38 cellular contexts compared by ENCODE assay signal in the genomic region with DNA sequence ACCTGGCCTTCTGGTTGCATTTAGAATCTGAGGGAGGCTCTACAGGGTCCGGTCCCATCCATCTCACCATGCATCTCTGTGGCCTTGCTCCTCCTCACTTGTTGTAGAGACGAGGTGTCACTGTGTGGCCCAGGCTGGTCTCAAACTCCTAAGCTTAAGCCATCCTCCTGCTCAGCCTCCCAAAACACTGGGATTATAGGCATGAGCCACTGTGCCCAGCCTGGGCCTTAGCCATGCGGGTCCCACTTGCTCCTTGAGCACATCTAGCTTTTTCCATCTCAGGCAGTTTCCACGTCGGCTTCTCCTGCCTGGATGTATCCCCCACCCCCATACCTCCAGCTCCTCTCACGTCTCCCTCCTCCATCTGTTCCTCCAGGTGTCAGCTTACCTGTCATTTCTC. TPM values are rescaled to one million over a fixed set of nuclear protein-coding genes. Genes with fewer than 3 reads are reported as not detected.
"Had no signal": no experiment of that assay in that cellular context is flagged by ENCODE, and none has a peak within 500 bp of the region (broad histone marks: within the 10 kb centered on the region; RNA-seq: fewer than 3 reads in every experiment).

No MANE protein-coding gene starts in this region.

- H3K4me1 ChIP-seq: neural progenitor cell, parathyroid adenoma, psoas muscle, right lobe of liver, spleen, suprapubic skin, testis, tibial artery, transverse colon, upper lobe of right lung, uterus had no signal

- H3K36me3 Mint-ChIP-seq: naive thymus-derived CD8-positive, alpha-beta T cell; natural killer cell treated with Interleukin-12 subunit alpha and Interleukin-12 subunit beta and Interleukin-15 and Interleukin-18, amount 100 ng/mL, for 72 hours; neural progenitor cell; stimulated activated memory B cell treated with anti-CD40 and anti-IgM and Interleukin-4, amounts not matched to agents 10 μg/mL and 1 μg/mL and 100 μg/mL, for 72 hours; type B pancreatic cell had no signal

- DNase-seq: naive B cell; naive thymus-derived CD8-positive, alpha-beta T cell; nephron progenitor cell; nucleus accumbens; ovary; posterior cingulate gyrus; psoas muscle; right cardiac atrium; right lobe of liver; spleen; stimulated activated CD4-positive, alpha-beta T cell treated with anti-CD3 and anti-CD28 coated beads, Interleukin-12 subunit alpha, Interleukin-12 subunit beta, amount 100 ng/mL, for 4 hours; stimulated activated CD4-positive, alpha-beta T cell treated with anti-CD3 and anti-CD28 coated beads, Interleukin-1b, Interleukin-23, amount 100 ng/mL, for 48 hours; stimulated activated CD4-positive, alpha-beta T cell treated with anti-CD3 and anti-CD28 coated beads, Interleukin-4, amount 100 ng/mL, for 1 hour; stimulated activated CD4-positive, alpha-beta T cell treated with anti-CD3 and anti-CD28 coated beads, Interleukin-4, amount 100 ng/mL, for 4 hours; stimulated activated CD8-positive, alpha-beta memory T cell treated with anti-CD3 and anti-CD28 coated beads, Interleukin-4, amount 100 ng/mL, for 48 hours; stimulated activated naive CD4-positive, alpha-beta T cell; stimulated activated naive CD8-positive, alpha-beta T cell treated with anti-CD3 and anti-CD28 coated beads, Interleukin-15, amount 100 ng/mL, for 72 hours; stimulated activated naive CD8-positive, alpha-beta T cell treated with anti-CD3 and anti-CD28 coated beads, Interleukin-15, Interleukin-2, amounts not matched to agents 100 U/mL and 50 U/mL, for 24 hours; substantia nigra; testis; tibial artery; transverse colon; upper lobe of right lung; uterus had no signal

- H3K9me3 Mint-ChIP-seq: natural killer cell treated with Interleukin-12 subunit alpha and Interleukin-12 subunit beta and Interleukin-15 and Interleukin-18, amount 100 ng/mL, for 72 hours had no signal

- H3K36me3 ChIP-seq: neural progenitor cell, neutrophil, ovary, right lobe of liver, spleen, suprapubic skin, tibial artery, transverse colon, upper lobe of right lung, uterus had no signal

- H3K4me1 Mint-ChIP-seq: naive B cell; naive thymus-derived CD8-positive, alpha-beta T cell; nephron progenitor cell; neural progenitor cell; stimulated activated memory B cell treated with anti-CD40 and anti-IgM and Interleukin-4, amounts not matched to agents 10 μg/mL and 1 μg/mL and 100 μg/mL, for 72 hours; stimulated activated naive CD8-positive, alpha-beta T cell treated with anti-CD3 and anti-CD28 coated beads, Interleukin-15, amount 100 ng/mL, for 72 hours had no signal

- H3K27me3 ChIP-seq: neural progenitor cell, neutrophil, ovary, right lobe of liver, testis, transverse colon, uterus had no signal

- H3K4me3 ChIP-seq: neural progenitor cell, ovary, psoas muscle, right lobe of liver, skin epidermis, smooth muscle cell, spleen, suprapubic skin, testis, tibial artery, transverse colon, upper lobe of right lung, uterus had no signal

- H3K27ac ChIP-seq: neural progenitor cell, neutrophil, ovary, parathyroid adenoma, psoas muscle, right lobe of liver, skin epidermis, spleen, suprapubic skin, testis, tibial artery, transverse colon, upper lobe of right lung, uterus had no signal

- H2AFZ ChIP-seq: neural progenitor cell, parathyroid adenoma had no signal

- H3K27ac Mint-ChIP-seq: naive B cell; naive thymus-derived CD8-positive, alpha-beta T cell; natural killer cell treated with Interleukin-12 subunit alpha and Interleukin-12 subunit beta and Interleukin-15 and Interleukin-18, amount 100 ng/mL, for 72 hours; nephron progenitor cell; neural progenitor cell; progenitor cell of endocrine pancreas; stimulated activated memory B cell treated with anti-CD40 and anti-IgM and Interleukin-4, amounts not matched to agents 10 μg/mL and 1 μg/mL and 100 μg/mL, for 72 hours; type B pancreatic cell had no signal

- H3K9ac ChIP-seq: neural progenitor cell, parathyroid adenoma had no signal

- H3K79me2 ChIP-seq: parathyroid adenoma had no signal

- H3K9me3 ChIP-seq: neutrophil, ovary, psoas muscle, right lobe of liver, suprapubic skin, testis, tibial artery, transverse colon, upper lobe of right lung, uterus had no signal

- H3K4me2 ChIP-seq: neural progenitor cell, smooth muscle cell had no signal

- ATAC-seq: naive thymus-derived CD8-positive, alpha-beta T cell; natural killer cell treated with Interleukin-12 subunit alpha and Interleukin-12 subunit beta and Interleukin-15 and Interleukin-18, amount 100 ng/mL, for 72 hours; psoas muscle; right cardiac atrium; right lobe of liver; stimulated activated memory B cell treated with anti-CD40 and anti-IgM and Interleukin-4, amounts not matched to agents 10 μg/mL and 1 μg/mL and 100 μg/mL, for 72 hours; stimulated activated naive CD8-positive, alpha-beta T cell treated with anti-CD3 and anti-CD28 coated beads, Interleukin-15, amount 100 ng/mL, for 72 hours; stimulated activated naive CD8-positive, alpha-beta T cell treated with anti-CD3 and anti-CD28 coated beads, Interleukin-15, Interleukin-2, amounts not matched to agents 100 U/mL and 50 U/mL, for 24 hours; upper lobe of right lung had no signal

- H3K4me3 Mint-ChIP-seq: naive B cell; naive thymus-derived CD8-positive, alpha-beta T cell; natural killer cell treated with Interleukin-12 subunit alpha and Interleukin-12 subunit beta and Interleukin-15 and Interleukin-18, amount 100 ng/mL, for 72 hours; nephron progenitor cell; neural progenitor cell; stimulated activated memory B cell treated with anti-CD40 and anti-IgM and Interleukin-4, amounts not matched to agents 10 μg/mL and 1 μg/mL and 100 μg/mL, for 72 hours; stimulated activated naive CD8-positive, alpha-beta T cell treated with anti-CD3 and anti-CD28 coated beads, Interleukin-15, amount 100 ng/mL, for 72 hours; type B pancreatic cell had no signal

RNA-seq across cellular contexts. Expression of gene ELSPBP1, which starts 9.8 kb away (rescaled TPM):
- total RNA-seq: naive thymus-derived CD8-positive, alpha-beta T cell; natural killer cell treated with Interleukin-12 subunit alpha and Interleukin-12 subunit beta and Interleukin-15 and Interleukin-18, amount 100 ng/mL, for 72 hours; omental fat pad; ovary; progenitor cell of endocrine pancreas; psoas muscle; renal cortical epithelial cell; right cardiac atrium; right lobe of liver; spleen; suprapubic skin; transverse colon; upper lobe of right lung; urinary bladder; uterus had no signal
- polyA plus RNA-seq: naive thymus-derived CD8-positive, alpha-beta T cell; psoas muscle; right cardiac atrium; spleen; urinary bladder had no signal

RNA-seq across cellular contexts. Expression of gene BSPH1, which starts 12.3 kb away (rescaled TPM):
- total RNA-seq: naive thymus-derived CD8-positive, alpha-beta T cell; natural killer cell treated with Interleukin-12 subunit alpha and Interleukin-12 subunit beta and Interleukin-15 and Interleukin-18, amount 100 ng/mL, for 72 hours; omental fat pad; ovary; progenitor cell of endocrine pancreas; psoas muscle; renal cortical epithelial cell; right cardiac atrium; right lobe of liver; smooth muscle cell; spleen; suprapubic skin; transverse colon; upper lobe of right lung; urinary bladder; uterus had no signal
- polyA plus RNA-seq: naive thymus-derived CD8-positive, alpha-beta T cell; ovary; psoas muscle; right cardiac atrium; smooth muscle cell; spleen; thymus; urinary bladder had no signal

RNA-seq across cellular contexts. Expression of gene CABP5, which starts 39.6 kb away (rescaled TPM):
- total RNA-seq: naive thymus-derived CD8-positive, alpha-beta T cell; natural killer cell treated with Interleukin-12 subunit alpha and Interleukin-12 subunit beta and Interleukin-15 and Interleukin-18, amount 100 ng/mL, for 72 hours; omental fat pad; ovary; progenitor cell of endocrine pancreas; renal cortical epithelial cell; right cardiac atrium; right lobe of liver; smooth muscle cell; suprapubic skin; transverse colon; upper lobe of right lung; urinary bladder; uterus had no signal
- polyA plus RNA-seq: naive thymus-derived CD8-positive, alpha-beta T cell; ovary; psoas muscle; right cardiac atrium; smooth muscle cell; urinary bladder had no signal
